ENCODE assay signal across 15 cellular contexts in genomic region chr19:41879670-41880328, GRCh38. TPM values are rescaled to one million over a fixed set of nuclear protein-coding genes. Genes with fewer than 3 reads are reported as not detected.
DNase-seq lines count a peak whose midpoint lies in the region; ATAC-seq lines count a peak whose summit lies in the region.
"Had no signal": no experiment of that assay in that cellular context is flagged by ENCODE, and none has a peak within 500 bp of the region (broad histone marks: within the 10 kb centered on the region; RNA-seq: fewer than 3 reads in every experiment).

No MANE protein-coding gene starts in this region.

- no peak overlapping the region for H3K4me3 Mint-ChIP-seq in T-helper 1 cell treated with Interleukin-12 subunit alpha and Interleukin-12 subunit beta and Interleukin-4 antibody, amounts not matched to agents 30 μg/mL and 1 μg/mL, for 36 hours
- H3K4me3 Mint-ChIP-seq in naive B cell = peak overlapping the region; percentile 92 to 100 (median 99)

- peak overlapping the region; percentile 77 for H3K27ac Mint-ChIP-seq in T-helper 1 cell treated with Interleukin-12 subunit alpha and Interleukin-12 subunit beta and Interleukin-4 antibody, amounts not matched to agents 30 μg/mL and 1 μg/mL, for 36 hours
- H3K27ac Mint-ChIP-seq in naive B cell = peak overlapping the region; percentile 66 to 98 (median 82)

- H3K27ac ChIP-seq in KOPT-K1 (ENCODE audit: low read depth, low read length, poor library complexity, severe bottlenecking) = peak overlapping the region; percentile 7
- H3K27ac ChIP-seq: 22Rv1, pancreas had no signal

- H3K36me3 ChIP-seq in KOPT-K1 (ENCODE audit: insufficient read depth, low read length) = no peaks in the 10 kb centered on the region
- H3K36me3 ChIP-seq: pancreas, Peyer's patch had no signal

- H3K27me3 Mint-ChIP-seq in T-helper 1 cell treated with Interleukin-12 subunit alpha and Interleukin-12 subunit beta and Interleukin-4 antibody, amounts not matched to agents 30 μg/mL and 1 μg/mL, for 36 hours (ENCODE audit: low read depth) = no peaks in the 10 kb centered on the region
- H3K27me3 Mint-ChIP-seq in naive B cell = no peaks in the 10 kb centered on the region

- DNase-seq in T-helper 1 cell = no peak
- DNase-seq in naive B cell = no peak
- DNase-seq in NCI-H345 treated with DMSO at 0.1 percent for 48 hours (lab: John Stamatoyannopoulos, UW; ENCODE audit: unreplicated experiment) = no peak
- DNase-seq: aorta, Caco-2, mammary epithelial cell, NCI-H1694, NCI-H524, Peyer's patch, trophoblast cell had no signal

- no peak for ATAC-seq in naive B cell (ENCODE audit: low read depth in 2 of 2)
- ATAC-seq in HG03521 (IDR thresholded peaks at IDR 0.05; ENCODE audit: unreplicated experiment) = no peak
- ATAC-seq: pancreas had no signal

- H3K36me3 Mint-ChIP-seq in T-helper 1 cell treated with Interleukin-12 subunit alpha and Interleukin-12 subunit beta and Interleukin-4 antibody, amounts not matched to agents 30 μg/mL and 1 μg/mL, for 36 hours (ENCODE audit: low read depth) = peaks cover 16% of the 10 kb centered on the region
- peaks cover 0 to 26% of the 10 kb centered on the region in 2 donors for H3K36me3 Mint-ChIP-seq in naive B cell

- H3K4me1 Mint-ChIP-seq in T-helper 1 cell treated with Interleukin-12 subunit alpha and Interleukin-12 subunit beta and Interleukin-4 antibody, amounts not matched to agents 30 μg/mL and 1 μg/mL, for 36 hours (ENCODE audit: low read depth) = peaks cover 44% of the 10 kb centered on the region
- peaks cover 42 to 67% (median 49%) of the 10 kb centered on the region in 3 donors for H3K4me1 Mint-ChIP-seq in naive B cell

- no peaks in the 10 kb centered on the region for H3K9me3 ChIP-seq in KOPT-K1 (ENCODE audit: insufficient read depth, low read length, poor library complexity, severe bottlenecking)
- H3K9me3 ChIP-seq: Caco-2, pancreas, Peyer's patch had no signal

- H3K9me3 Mint-ChIP-seq in T-helper 1 cell treated with Interleukin-12 subunit alpha and Interleukin-12 subunit beta and Interleukin-4 antibody, amounts not matched to agents 30 μg/mL and 1 μg/mL, for 36 hours = no peaks in the 10 kb centered on the region
- H3K9me3 Mint-ChIP-seq in naive B cell = no peaks in the 10 kb centered on the region

RNA-seq across cellular contexts. Expression of gene CD79A, which starts 2.7 kb away (rescaled TPM):
- 1,000 to 10,000 TPM; 3,426 to 4,601 (median 4,008) TPM for polyA plus RNA-seq in naive B cell (ENCODE audit: low read depth in 6 of 6)

RNA-seq across cellular contexts. Expression of gene ARHGEF1, which starts 3.2 kb away (rescaled TPM):
- polyA plus RNA-seq in naive B cell (ENCODE audit: low read depth in 6 of 6) = 100 to 1,000 TPM; 110 to 220 (median 122) TPM

RNA-seq across cellular contexts. Expression of gene RPS19, which starts 19.7 kb away (rescaled TPM):
- 1,000 to 10,000 TPM; 4,276 to 8,441 (median 6,198) TPM for polyA plus RNA-seq in naive B cell (ENCODE audit: low read depth in 6 of 6)

RNA-seq across cellular contexts. Expression of gene DMRTC2, which starts 35.0 kb away (rescaled TPM):
- not detected for polyA plus RNA-seq in naive B cell (ENCODE audit: low read depth in 6 of 6)
- polyA plus RNA-seq: aorta, mammary epithelial cell, pancreas had no signal

RNA-seq across cellular contexts. Expression of gene LYPD4, which starts 35.3 kb away (rescaled TPM):
- not detected for polyA plus RNA-seq in naive B cell (ENCODE audit: low read depth in 6 of 6)
- polyA plus RNA-seq: aorta, mammary epithelial cell, pancreas had no signal
